Comparison of ENCODE assay signal across 12 cellular contexts in the genomic region with DNA sequence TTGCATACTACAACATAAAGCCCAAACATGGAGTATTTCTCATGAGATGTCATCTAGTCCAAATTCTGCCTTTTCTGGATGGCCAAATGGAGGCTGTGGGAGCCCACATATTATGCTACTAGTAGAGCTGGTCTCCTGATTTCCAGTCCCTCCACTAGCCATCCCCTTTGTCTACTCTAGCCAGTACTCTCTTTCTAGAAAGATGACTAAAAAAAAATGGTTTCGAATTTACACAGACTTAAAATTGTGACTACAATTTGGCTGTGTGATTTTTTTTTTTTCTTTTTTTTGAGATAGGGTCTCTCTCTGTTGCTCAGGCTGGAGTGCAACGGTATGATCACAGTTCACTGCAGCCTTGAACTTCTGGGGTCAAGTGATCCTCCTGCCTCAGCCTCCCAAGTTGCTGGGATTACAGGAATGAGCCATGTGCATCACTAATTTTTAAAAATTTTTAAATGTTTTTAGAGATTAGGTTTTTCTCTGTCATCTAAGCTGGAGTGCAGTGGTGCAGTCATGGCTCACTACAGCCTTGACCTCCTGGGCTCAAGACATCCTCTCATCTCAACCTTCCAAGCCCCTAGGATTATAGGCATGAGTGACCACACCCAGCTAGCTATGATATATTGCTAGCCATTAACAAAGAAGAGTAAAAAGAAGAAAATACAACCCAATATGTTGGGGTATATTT.
DNase-seq lines count a peak whose midpoint lies in the region; ATAC-seq and TF ChIP-seq lines count a peak whose summit lies in the region.
"Had no signal": no experiment of that assay in that cellular context is flagged by ENCODE, and none has a peak within 500 bp of the region (broad histone marks: within the 10 kb centered on the region; RNA-seq: fewer than 3 reads in every experiment).

No MANE protein-coding gene starts in this region.

- ATAC-seq in GM18909 (IDR thresholded peaks at IDR 0.05; ENCODE audit: poor library complexity, unreplicated experiment) (peak; percentile 49), GM21786 (IDR thresholded peaks at IDR 0.05; ENCODE audit: unreplicated experiment) (peak; percentile 36), HG03280 (IDR thresholded peaks at IDR 0.05; ENCODE audit: unreplicated experiment) (peak; percentile 39), aorta (ENCODE audit: low FRiP score) (no peak), mucosa of descending colon (no peak)

- H3K36me3 ChIP-seq in aorta (ENCODE audit: control insufficient read depth in 1 of 2, insufficient read depth in 2 of 2, low read length in 1 of 2) (no peaks in the 10 kb centered on the region), mucosa of descending colon (ENCODE audit: low read depth) (no peaks in the 10 kb centered on the region), testis (ENCODE audit: low read depth, missing control alignments) (no peaks in the 10 kb centered on the region)
- H3K36me3 ChIP-seq: esophagus squamous epithelium had no signal

- no peaks in the 10 kb centered on the region for H3K27me3 ChIP-seq in aorta (ENCODE audit: control insufficient read depth in 1 of 2, insufficient read depth in 2 of 2, low read length in 1 of 2)
- H3K27me3 ChIP-seq in testis: no peaks in the 10 kb centered on the region
- H3K27me3 ChIP-seq: esophagus squamous epithelium had no signal

- H3K4me1 ChIP-seq in aorta (ENCODE audit: control insufficient read depth in 1 of 2, insufficient read depth in 2 of 2, low read length in 2 of 2): peaks cover 0 to 2% of the 10 kb centered on the region in 2 donors
- peaks cover 5% of the 10 kb centered on the region for H3K4me1 ChIP-seq in mucosa of descending colon (ENCODE audit: low read depth)
- H3K4me1 ChIP-seq in testis: no peaks in the 10 kb centered on the region
- H3K4me1 ChIP-seq: esophagus squamous epithelium had no signal

- H3K4me3 ChIP-seq in GM08714 (ENCODE audit: low read length) (peak overlapping the region; percentile 50; the same call in 1 of the 2 replicates), aorta (ENCODE audit: low read length in 2 of 2) (no peak overlapping the region), mucosa of descending colon (no peak overlapping the region), testis (no peak overlapping the region)
- H3K4me3 ChIP-seq: esophagus squamous epithelium had no signal

- H3K9me3 ChIP-seq in aorta (ENCODE audit: control insufficient read depth, low read length): no peaks in the 10 kb centered on the region
- H3K9me3 ChIP-seq in mucosa of descending colon: no peaks in the 10 kb centered on the region
- H3K9me3 ChIP-seq in testis: no peaks in the 10 kb centered on the region
- H3K9me3 ChIP-seq: esophagus squamous epithelium had no signal

- TF ChIP-seq CTCF in mucosa of descending colon (IDR thresholded peaks at IDR 0.05): no peak
- no peak for TF ChIP-seq CTCF in testis (IDR thresholded peaks at IDR 0.05)

- H3K27ac ChIP-seq in aorta (ENCODE audit: low read depth in 1 of 2, low read length in 2 of 2): no peak overlapping the region
- H3K27ac ChIP-seq in testis: no peak overlapping the region
- H3K27ac ChIP-seq: esophagus squamous epithelium, HL-60 had no signal

- TF ChIP-seq POLR2A in testis (IDR thresholded peaks at IDR 0.05): no peak

- intact Hi-C loops in aorta (cut with DNase I): no loop called here
- intact Hi-C loops in mucosa of descending colon (cut with DNase I, micrococcal nuclease): no loop called here
- intact Hi-C loops in testis (cut with DNase I; ENCODE audit: low total_unique reads): no loop called here

- 97 to 99% methylated on average over 2 of the region's 2 CpGs for WGBS in aorta, 2 donors
- 58 to 89% methylated on average over 2 of the region's 2 CpGs for WGBS in testis, 2 donors

- DNase-seq in SW 1271 (lab: John Stamatoyannopoulos, UW) (no peak), aorta (no peak), mucosa of descending colon (no peak), testis (no peak)
- DNase-seq: activated CD8-positive, alpha-beta memory T cell treated with anti-CD3 and anti-CD28 coated beads, Interleukin-2, amount 50 U/mL, for 48 hours; esophagus squamous epithelium; NCI-H69 had no signal

Comparison
In these comparisons a context has a peak if more than half of its experiments do, and no peak if none do; other contexts are left out.
1. ATAC-seq: peak in GM18909 (single experiment), GM21786 (single experiment) and HG03280 (single experiment); none in aorta (single experiment) and mucosa of descending colon (single experiment).